1 cellular context compared by ENCODE assay signal in the genomic region with DNA sequence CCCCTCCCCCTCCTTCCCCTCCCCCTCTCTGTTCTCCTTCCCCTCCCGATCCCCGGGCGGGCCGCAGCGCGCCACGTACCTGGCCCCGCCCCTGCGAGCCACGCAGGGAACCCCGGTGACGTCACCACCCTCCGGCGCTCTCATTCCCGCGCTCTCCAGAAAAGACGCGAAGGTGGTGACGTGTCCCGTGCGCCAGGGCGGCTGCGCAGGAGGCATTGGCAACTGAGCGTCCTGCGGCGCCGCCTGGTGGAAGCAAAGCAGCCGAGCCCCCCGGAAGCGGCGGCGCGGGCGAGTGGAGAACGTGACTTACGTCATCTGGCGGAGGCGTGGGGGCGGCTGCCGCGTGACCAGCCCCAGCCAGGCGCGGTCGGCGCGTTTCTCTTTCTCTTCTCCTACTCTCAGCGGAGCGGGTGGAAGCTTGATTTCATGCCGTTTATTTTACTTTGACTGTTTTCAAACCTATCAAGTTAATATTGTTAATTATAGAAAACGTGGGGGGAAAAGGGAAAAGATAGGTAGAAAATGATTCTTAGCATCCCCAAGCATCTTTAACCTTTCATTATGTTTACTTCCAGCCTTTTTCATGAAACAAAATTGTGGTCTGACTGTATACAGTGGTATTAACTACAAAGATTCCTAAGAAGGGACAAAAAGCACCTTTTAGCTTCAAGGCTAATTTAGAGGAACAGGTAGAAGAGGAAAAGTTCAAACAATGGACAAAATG.
A peak's percentile ranks its signal among the peaks of the same experiment; 100 is the strongest.
TF ChIP-seq lines count a peak whose summit lies in the region.

No MANE protein-coding gene starts in this region.

TF ChIP-seq in HepG2, 621 proteins besides CTCF, POLR2A, EP300 and RAD21 (continued from another document and continues in another):
- TF ChIP-seq SAP130 (CRISPR knock-in tag; IDR thresholded peaks at IDR 0.05; ENCODE audit: low read depth) (peak; percentile 97), ZNF598 (CRISPR knock-in tag; IDR thresholded peaks at IDR 0.05; ENCODE audit: borderline replicate concordance) (peak; percentile 55; the same call in 1 of the 2 replicates), KLF13 (CRISPR knock-in tag; IDR thresholded peaks at IDR 0.05) (no peak), ZNF256 (CRISPR knock-in tag; conservative IDR thresholded peaks at IDR 0.05) (peak; percentile 85), HIVEP1 (CRISPR knock-in tag; IDR thresholded peaks at IDR 0.05) (peak; percentile 100), SMARCC2 (IDR thresholded peaks at IDR 0.05) (peak; percentile 32; the same call in 1 of the 2 replicates), SETDB1 (CRISPR knock-in tag; IDR thresholded peaks at IDR 0.05; ENCODE audit: borderline replicate concordance) (no peak), ZNF660 (CRISPR knock-in tag; IDR thresholded peaks at IDR 0.05; ENCODE audit: borderline replicate concordance, low read depth) (0 out of 2 replicates have a peak, but pooled peaks have one; percentile 25), TAF15 (IDR thresholded peaks at IDR 0.05; ENCODE audit: low read depth, low read length, poor library complexity, severe bottlenecking) (no peak), POGZ (CRISPR knock-in tag; IDR thresholded peaks at IDR 0.05) (peak; percentile 98), ZNF282 (IDR thresholded peaks at IDR 0.05; ENCODE audit: partially characterized antibody) (no peak), ZNF709 (CRISPR knock-in tag; IDR thresholded peaks at IDR 0.05) (peak; percentile 90), ZNF589 (CRISPR knock-in tag; conservative IDR thresholded peaks at IDR 0.05) (peak; percentile 98), ZNF3 (CRISPR knock-in tag; IDR thresholded peaks at IDR 0.05) (no peak), ELF4 (CRISPR knock-in tag; IDR thresholded peaks at IDR 0.05; ENCODE audit: borderline replicate concordance) (peak; percentile 96), ZSCAN29 (CRISPR knock-in tag; conservative IDR thresholded peaks at IDR 0.05) (peak; percentile 80; the same call in 1 of the 2 replicates), ZBTB3 (CRISPR knock-in tag; IDR thresholded peaks at IDR 0.05; ENCODE audit: borderline replicate concordance, low read depth) (peak; percentile 67; the same call in 1 of the 2 replicates), ZFP36 (IDR thresholded peaks at IDR 0.05; ENCODE audit: borderline replicate concordance, low read depth, low read length, partially characterized antibody) (no peak), HES4 (CRISPR knock-in tag; IDR thresholded peaks at IDR 0.05; ENCODE audit: borderline replicate concordance) (peak; percentile 10; the same call in 1 of the 2 replicates)
- TF ChIP-seq, protein P1, sequence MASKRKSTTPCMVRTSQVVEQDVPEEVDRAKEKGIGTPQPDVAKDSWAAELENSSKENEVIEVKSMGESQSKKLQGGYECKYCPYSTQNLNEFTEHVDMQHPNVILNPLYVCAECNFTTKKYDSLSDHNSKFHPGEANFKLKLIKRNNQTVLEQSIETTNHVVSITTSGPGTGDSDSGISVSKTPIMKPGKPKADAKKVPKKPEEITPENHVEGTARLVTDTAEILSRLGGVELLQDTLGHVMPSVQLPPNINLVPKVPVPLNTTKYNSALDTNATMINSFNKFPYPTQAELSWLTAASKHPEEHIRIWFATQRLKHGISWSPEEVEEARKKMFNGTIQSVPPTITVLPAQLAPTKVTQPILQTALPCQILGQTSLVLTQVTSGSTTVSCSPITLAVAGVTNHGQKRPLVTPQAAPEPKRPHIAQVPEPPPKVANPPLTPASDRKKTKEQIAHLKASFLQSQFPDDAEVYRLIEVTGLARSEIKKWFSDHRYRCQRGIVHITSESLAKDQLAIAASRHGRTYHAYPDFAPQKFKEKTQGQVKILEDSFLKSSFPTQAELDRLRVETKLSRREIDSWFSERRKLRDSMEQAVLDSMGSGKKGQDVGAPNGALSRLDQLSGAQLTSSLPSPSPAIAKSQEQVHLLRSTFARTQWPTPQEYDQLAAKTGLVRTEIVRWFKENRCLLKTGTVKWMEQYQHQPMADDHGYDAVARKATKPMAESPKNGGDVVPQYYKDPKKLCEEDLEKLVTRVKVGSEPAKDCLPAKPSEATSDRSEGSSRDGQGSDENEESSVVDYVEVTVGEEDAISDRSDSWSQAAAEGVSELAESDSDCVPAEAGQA (IDR thresholded peaks at IDR 0.05; ENCODE audit: low read depth), result peak; percentile 99
- TF ChIP-seq, protein P1 (CRISPR knock-in tag; IDR thresholded peaks at IDR 0.05; ENCODE audit: borderline replicate concordance), result peak; percentile 45; the same call in 1 of the 2 replicates
- TF ChIP-seq, protein P2, sequence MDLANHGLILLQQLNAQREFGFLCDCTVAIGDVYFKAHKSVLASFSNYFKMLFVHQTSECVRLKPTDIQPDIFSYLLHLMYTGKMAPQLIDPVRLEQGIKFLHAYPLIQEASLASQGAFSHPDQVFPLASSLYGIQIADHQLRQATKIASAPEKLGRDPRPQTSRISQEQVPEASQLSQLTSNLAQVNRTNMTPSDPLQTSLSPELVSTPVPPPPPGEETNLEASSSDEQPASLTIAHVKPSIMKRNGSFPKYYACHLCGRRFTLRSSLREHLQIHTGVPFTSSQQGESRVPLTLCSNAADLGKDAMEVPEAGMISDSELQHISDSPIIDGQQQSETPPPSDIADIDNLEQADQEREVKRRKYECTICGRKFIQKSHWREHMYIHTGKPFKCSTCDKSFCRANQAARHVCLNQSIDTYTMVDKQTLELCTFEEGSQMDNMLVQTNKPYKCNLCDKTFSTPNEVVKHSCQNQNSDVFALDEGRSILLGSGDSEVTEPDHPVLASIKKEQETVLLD (CRISPR knock-in tag; IDR thresholded peaks at IDR 0.05; ENCODE audit: low read depth), result peak; percentile 90
- TF ChIP-seq, protein P3, sequence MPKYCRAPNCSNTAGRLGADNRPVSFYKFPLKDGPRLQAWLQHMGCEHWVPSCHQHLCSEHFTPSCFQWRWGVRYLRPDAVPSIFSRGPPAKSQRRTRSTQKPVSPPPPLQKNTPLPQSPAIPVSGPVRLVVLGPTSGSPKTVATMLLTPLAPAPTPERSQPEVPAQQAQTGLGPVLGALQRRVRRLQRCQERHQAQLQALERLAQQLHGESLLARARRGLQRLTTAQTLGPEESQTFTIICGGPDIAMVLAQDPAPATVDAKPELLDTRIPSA (CRISPR knock-in tag; IDR thresholded peaks at IDR 0.05; ENCODE audit: borderline replicate concordance), result peak; percentile 50; the same call in 1 of the 2 replicates
- TF ChIP-seq, protein P4, sequence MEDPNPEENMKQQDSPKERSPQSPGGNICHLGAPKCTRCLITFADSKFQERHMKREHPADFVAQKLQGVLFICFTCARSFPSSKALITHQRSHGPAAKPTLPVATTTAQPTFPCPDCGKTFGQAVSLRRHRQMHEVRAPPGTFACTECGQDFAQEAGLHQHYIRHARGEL (CRISPR knock-in tag; IDR thresholded peaks at IDR 0.05), result no peak
- TF ChIP-seq, protein P5, sequence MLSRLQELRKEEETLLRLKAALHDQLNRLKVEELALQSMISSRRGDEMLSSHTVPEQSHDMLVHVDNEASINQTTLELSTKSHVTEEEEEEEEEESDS (CRISPR knock-in tag; IDR thresholded peaks at IDR 0.05; ENCODE audit: borderline replicate concordance), result no peak; the same call in 1 of the 2 replicates
- TF ChIP-seq, protein P6, sequence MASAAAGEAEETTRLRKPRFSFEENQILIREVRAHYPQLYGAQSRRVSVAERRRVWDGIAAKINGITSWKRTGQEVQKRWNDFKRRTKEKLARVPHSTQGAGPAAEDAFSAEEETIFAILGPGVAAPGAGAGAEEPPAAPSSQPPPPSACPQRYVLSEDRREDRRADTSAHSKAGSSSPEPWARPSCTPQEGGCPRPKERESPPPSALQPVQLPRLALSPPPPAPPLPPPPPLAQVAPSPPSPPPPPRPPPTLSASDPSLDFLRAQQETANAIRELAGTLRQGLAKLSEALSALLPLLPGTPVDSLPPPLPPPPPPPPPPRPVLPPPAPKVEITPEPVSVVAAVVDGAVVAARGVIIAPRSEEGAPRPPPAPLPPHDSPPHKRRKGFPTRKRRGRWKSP (CRISPR knock-in tag; IDR thresholded peaks at IDR 0.05), result peak; percentile 97
- TF ChIP-seq, protein P7, sequence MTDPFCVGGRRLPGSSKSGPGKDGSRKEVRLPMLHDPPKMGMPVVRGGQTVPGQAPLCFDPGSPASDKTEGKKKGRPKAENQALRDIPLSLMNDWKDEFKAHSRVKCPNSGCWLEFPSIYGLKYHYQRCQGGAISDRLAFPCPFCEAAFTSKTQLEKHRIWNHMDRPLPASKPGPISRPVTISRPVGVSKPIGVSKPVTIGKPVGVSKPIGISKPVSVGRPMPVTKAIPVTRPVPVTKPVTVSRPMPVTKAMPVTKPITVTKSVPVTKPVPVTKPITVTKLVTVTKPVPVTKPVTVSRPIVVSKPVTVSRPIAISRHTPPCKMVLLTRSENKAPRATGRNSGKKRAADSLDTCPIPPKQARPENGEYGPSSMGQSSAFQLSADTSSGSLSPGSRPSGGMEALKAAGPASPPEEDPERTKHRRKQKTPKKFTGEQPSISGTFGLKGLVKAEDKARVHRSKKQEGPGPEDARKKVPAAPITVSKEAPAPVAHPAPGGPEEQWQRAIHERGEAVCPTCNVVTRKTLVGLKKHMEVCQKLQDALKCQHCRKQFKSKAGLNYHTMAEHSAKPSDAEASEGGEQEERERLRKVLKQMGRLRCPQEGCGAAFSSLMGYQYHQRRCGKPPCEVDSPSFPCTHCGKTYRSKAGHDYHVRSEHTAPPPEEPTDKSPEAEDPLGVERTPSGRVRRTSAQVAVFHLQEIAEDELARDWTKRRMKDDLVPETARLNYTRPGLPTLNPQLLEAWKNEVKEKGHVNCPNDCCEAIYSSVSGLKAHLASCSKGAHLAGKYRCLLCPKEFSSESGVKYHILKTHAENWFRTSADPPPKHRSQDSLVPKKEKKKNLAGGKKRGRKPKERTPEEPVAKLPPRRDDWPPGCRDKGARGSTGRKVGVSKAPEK (CRISPR knock-in tag; IDR thresholded peaks at IDR 0.05; ENCODE audit: borderline replicate concordance), result no peak
- TF ChIP-seq, protein P8, sequence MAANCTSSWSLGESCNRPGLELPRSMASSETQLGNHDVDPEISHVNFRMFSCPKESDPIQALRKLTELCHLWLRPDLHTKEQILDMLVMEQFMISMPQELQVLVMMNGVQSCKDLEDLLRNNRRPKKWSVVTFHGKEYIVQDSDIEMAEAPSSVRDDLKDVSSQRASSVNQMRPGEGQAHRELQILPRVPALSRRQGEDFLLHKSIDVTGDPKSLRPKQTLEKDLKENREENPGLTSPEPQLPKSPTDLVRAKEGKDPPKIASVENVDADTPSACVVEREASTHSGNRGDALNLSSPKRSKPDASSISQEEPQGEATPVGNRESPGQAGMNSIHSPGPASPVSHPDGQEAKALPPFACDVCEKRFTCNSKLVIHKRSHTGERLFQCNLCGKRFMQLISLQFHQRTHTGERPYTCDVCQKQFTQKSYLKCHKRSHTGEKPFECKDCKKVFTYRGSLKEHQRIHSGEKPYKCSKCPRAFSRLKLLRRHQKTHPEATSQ (CRISPR knock-in tag; IDR thresholded peaks at IDR 0.05; ENCODE audit: borderline replicate concordance), result peak; percentile 38; the same call in 1 of the 2 replicates
- TF ChIP-seq, protein P9, sequence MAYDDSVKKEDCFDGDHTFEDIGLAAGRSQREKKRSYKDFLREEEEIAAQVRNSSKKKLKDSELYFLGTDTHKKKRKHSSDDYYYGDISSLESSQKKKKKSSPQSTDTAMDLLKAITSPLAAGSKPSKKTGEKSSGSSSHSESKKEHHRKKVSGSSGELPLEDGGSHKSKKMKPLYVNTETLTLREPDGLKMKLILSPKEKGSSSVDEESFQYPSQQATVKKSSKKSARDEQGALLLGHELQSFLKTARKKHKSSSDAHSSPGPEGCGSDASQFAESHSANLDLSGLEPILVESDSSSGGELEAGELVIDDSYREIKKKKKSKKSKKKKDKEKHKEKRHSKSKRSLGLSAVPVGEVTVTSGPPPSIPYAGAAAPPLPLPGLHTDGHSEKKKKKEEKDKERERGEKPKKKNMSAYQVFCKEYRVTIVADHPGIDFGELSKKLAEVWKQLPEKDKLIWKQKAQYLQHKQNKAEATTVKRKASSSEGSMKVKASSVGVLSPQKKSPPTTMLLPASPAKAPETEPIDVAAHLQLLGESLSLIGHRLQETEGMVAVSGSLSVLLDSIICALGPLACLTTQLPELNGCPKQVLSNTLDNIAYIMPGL (CRISPR knock-in tag; IDR thresholded peaks at IDR 0.05; ENCODE audit: borderline replicate concordance in 1 of 2, low read depth in 1 of 2), result peak; percentile 92 to 98
- TF ChIP-seq, protein P10, sequence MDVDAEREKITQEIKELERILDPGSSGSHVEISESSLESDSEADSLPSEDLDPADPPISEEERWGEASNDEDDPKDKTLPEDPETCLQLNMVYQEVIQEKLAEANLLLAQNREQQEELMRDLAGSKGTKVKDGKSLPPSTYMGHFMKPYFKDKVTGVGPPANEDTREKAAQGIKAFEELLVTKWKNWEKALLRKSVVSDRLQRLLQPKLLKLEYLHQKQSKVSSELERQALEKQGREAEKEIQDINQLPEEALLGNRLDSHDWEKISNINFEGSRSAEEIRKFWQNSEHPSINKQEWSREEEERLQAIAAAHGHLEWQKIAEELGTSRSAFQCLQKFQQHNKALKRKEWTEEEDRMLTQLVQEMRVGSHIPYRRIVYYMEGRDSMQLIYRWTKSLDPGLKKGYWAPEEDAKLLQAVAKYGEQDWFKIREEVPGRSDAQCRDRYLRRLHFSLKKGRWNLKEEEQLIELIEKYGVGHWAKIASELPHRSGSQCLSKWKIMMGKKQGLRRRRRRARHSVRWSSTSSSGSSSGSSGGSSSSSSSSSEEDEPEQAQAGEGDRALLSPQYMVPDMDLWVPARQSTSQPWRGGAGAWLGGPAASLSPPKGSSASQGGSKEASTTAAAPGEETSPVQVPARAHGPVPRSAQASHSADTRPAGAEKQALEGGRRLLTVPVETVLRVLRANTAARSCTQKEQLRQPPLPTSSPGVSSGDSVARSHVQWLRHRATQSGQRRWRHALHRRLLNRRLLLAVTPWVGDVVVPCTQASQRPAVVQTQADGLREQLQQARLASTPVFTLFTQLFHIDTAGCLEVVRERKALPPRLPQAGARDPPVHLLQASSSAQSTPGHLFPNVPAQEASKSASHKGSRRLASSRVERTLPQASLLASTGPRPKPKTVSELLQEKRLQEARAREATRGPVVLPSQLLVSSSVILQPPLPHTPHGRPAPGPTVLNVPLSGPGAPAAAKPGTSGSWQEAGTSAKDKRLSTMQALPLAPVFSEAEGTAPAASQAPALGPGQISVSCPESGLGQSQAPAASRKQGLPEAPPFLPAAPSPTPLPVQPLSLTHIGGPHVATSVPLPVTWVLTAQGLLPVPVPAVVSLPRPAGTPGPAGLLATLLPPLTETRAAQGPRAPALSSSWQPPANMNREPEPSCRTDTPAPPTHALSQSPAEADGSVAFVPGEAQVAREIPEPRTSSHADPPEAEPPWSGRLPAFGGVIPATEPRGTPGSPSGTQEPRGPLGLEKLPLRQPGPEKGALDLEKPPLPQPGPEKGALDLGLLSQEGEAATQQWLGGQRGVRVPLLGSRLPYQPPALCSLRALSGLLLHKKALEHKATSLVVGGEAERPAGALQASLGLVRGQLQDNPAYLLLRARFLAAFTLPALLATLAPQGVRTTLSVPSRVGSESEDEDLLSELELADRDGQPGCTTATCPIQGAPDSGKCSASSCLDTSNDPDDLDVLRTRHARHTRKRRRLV (CRISPR knock-in tag; IDR thresholded peaks at IDR 0.05), result peak; percentile 87; the same call in 1 of the 2 replicates
